In the genomic region with DNA sequence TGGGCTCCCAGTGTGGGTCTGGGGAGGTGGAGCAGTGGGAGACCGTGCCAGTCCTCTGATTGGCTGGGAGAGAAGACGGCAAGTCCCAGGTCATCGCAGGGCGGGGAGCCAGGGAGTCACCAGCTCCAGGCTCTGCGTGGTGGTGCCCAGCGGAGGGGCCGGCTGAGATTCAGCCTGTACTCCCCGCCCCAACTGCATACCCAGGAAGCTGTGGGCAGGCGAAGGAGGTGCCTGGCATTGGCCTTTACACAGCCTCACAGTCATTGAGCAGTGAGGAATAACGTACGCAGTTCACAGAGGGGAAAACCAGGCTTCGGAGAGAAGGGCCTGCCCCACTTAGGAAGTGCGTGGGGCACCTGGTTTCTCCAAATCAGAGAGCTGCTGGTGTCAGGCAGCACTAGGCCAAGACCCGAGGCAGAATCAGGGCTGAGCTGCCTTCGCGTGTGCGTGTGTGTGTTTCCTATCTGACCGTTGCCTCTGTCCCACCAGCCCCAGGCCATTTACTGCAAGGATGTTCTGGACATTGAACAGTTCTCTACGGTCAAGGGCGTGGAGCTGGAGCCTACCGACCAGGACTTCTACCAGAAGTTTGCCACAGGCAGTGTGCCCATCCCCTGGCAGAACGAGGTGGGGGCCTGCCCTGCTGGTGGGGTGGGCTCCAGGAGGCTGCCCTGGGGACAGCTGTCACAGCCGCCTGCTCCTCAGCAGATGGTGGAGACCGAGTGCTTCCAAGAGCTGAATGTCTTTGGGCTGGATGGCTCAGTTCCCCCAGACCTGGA, we compare ENCODE assay signal across 13 cellular contexts. TPM values are rescaled to one million over a fixed set of nuclear protein-coding genes. Genes with fewer than 3 reads are reported as not detected.
A peak's percentile ranks its signal among the peaks of the same experiment; 100 is the strongest.
DNase-seq lines count a peak whose midpoint lies in the region; ATAC-seq and TF ChIP-seq lines count a peak whose summit lies in the region.
"Had no signal": no experiment of that assay in that cellular context is flagged by ENCODE, and none has a peak within 500 bp of the region (broad histone marks: within the 10 kb centered on the region; RNA-seq: fewer than 3 reads in every experiment).

No MANE protein-coding gene starts in this region.

- no peaks in the 10 kb centered on the region for H3K9me3 Mint-ChIP-seq in CD8-positive, alpha-beta T cell
- H3K9me3 Mint-ChIP-seq in neural crest cell: no peaks in the 10 kb centered on the region

- H3K27ac ChIP-seq in CD8-positive, alpha-beta T cell (ENCODE audit: low read depth, low read length): peak overlapping the region; percentile 56
- no peak overlapping the region for H3K27ac ChIP-seq in esophagus muscularis mucosa (replicated peaks in 1 of 4)
- H3K27ac ChIP-seq in hepatocyte: no peak overlapping the region
- no peak overlapping the region for H3K27ac ChIP-seq in coronary artery

- H2AFZ ChIP-seq in hepatocyte: no peak overlapping the region

- peak; percentile 78 for ATAC-seq in CD8-positive, alpha-beta T cell
- ATAC-seq: esophagus mucosa had no signal

- H3K4me3 ChIP-seq in CD8-positive, alpha-beta T cell (ENCODE audit: low read depth, low read length): no peak overlapping the region
- H3K4me3 ChIP-seq in esophagus muscularis mucosa: no peak overlapping the region
- no peak overlapping the region for H3K4me3 ChIP-seq in hepatocyte
- no peak overlapping the region for H3K4me3 ChIP-seq in coronary artery

- POLR2A ChIA-PET in CD8-positive, alpha-beta T cell (lab: Charles Lee): interaction anchor here (1.1 to 22.6 kb wide), 3 partner anchors 12 to 37 kb away, joined by 4 to 498 read pairs (median 6); a partner anchor contains a TSS

- peak overlapping the region; percentile 15 for H3K4me3 Mint-ChIP-seq in CD8-positive, alpha-beta T cell
- H3K4me3 Mint-ChIP-seq in neural crest cell: peak overlapping the region; percentile 42

- no peaks in the 10 kb centered on the region for H3K79me2 ChIP-seq in hepatocyte

- CTCF ChIA-PET in CD8-positive, alpha-beta T cell (lab: Charles Lee): interaction anchor here (0.7 to 26.7 kb wide), 5 partner anchors 12 to 71 kb away, joined by 4 to 628 read pairs (median 72); a partner anchor contains a TSS

- DNase-seq in CD8-positive, alpha-beta T cell: peak in 2 of 7 experiments; percentile 48 to 74
- DNase-seq in T follicular helper cell (ENCODE audit: low read depth) (peak; percentile 55), neural crest cell (ENCODE audit: low read depth, low spot score) (no peak), NCI-H1694 (lab: John Stamatoyannopoulos, UW) (no peak), esophagus muscularis mucosa (ENCODE audit: extremely low spot score) (no peak), hepatocyte (ENCODE audit: low spot score) (no peak), coronary artery (ENCODE audit: low spot score) (no peak)
- peak; percentile 42 for DNase-seq in activated T-helper 9 cell treated with anti-CD3 and anti-CD28 coated beads, Interleukin-2, amount 50 U/mL, for 16 hours (ENCODE audit: low read depth)
- DNase-seq: COR-L47, NCI-H446 had no signal

- H4K20me1 ChIP-seq in hepatocyte (ENCODE audit: insufficient read depth, poor library complexity, severe bottlenecking): no peaks in the 10 kb centered on the region

- peak overlapping the region; percentile 92 for H3K27ac Mint-ChIP-seq in CD8-positive, alpha-beta T cell
- H3K27ac Mint-ChIP-seq in neural crest cell (ENCODE audit: unreplicated experiment): no peak overlapping the region

- peaks cover 54% of the 10 kb centered on the region for H3K36me3 ChIP-seq in CD8-positive, alpha-beta T cell (ENCODE audit: insufficient read depth, low read length)
- H3K36me3 ChIP-seq in esophagus muscularis mucosa (peaks cover 20 to 65% (median 62%) of the 10 kb centered on the region in 4 donors), hepatocyte (replicated peaks; ENCODE audit: insufficient read depth, low read depth) (no peaks in the 10 kb centered on the region)

- 93% methylated on average over 15 of the region's 24 CpGs for WGBS in esophagus muscularis mucosa
- WGBS in hepatocyte (ENCODE audit: low lambda C conversion rate, missing lambda C conversion rate): 93% methylated on average over 24 of the region's 24 CpGs

- intact Hi-C loops in CD8-positive, alpha-beta T cell (cut with DNase I, micrococcal nuclease): no loop called here
- intact Hi-C loops in esophagus muscularis mucosa (cut with DNase I): no loop called here

- H3K4me2 ChIP-seq in hepatocyte: no peak overlapping the region

- no peak for TF ChIP-seq EP300 in esophagus muscularis mucosa (IDR thresholded peaks at IDR 0.05)

- no peaks in the 10 kb centered on the region for H3K9me2 ChIP-seq in hepatocyte (replicated peaks; ENCODE audit: insufficient read depth)

- peaks cover 57% of the 10 kb centered on the region for H3K4me1 Mint-ChIP-seq in CD8-positive, alpha-beta T cell (ENCODE audit: low read depth)
- peaks cover 16% of the 10 kb centered on the region for H3K4me1 Mint-ChIP-seq in neural crest cell

- TF ChIP-seq CTCF in CD8-positive, alpha-beta T cell (IDR thresholded peaks at IDR 0.05): no peak
- TF ChIP-seq CTCF in neural crest cell (conservative IDR thresholded peaks at IDR 0.05) (no peak), esophagus muscularis mucosa (IDR thresholded peaks at IDR 0.05) (no peak), hepatocyte (IDR thresholded peaks at IDR 0.05; ENCODE audit: poor library complexity) (no peak), coronary artery (IDR thresholded peaks at IDR 0.05) (no peak)

- H3K27me3 ChIP-seq in CD8-positive, alpha-beta T cell (ENCODE audit: insufficient read depth, low read length): no peaks in the 10 kb centered on the region
- H3K27me3 ChIP-seq in esophagus muscularis mucosa: no peaks in the 10 kb centered on the region
- H3K27me3 ChIP-seq in hepatocyte: no peaks in the 10 kb centered on the region

- no peaks in the 10 kb centered on the region for H3K9me3 ChIP-seq in CD8-positive, alpha-beta T cell (ENCODE audit: low read length)
- H3K9me3 ChIP-seq in esophagus muscularis mucosa (no peaks in the 10 kb centered on the region), hepatocyte (ENCODE audit: low read depth) (no peaks in the 10 kb centered on the region)

- peaks cover 68% of the 10 kb centered on the region for H3K36me3 Mint-ChIP-seq in CD8-positive, alpha-beta T cell
- H3K36me3 Mint-ChIP-seq in neural crest cell (ENCODE audit: low read depth): peaks cover 9% of the 10 kb centered on the region

- TF ChIP-seq POLR2A in esophagus muscularis mucosa (IDR thresholded peaks at IDR 0.05; ENCODE audit: low read depth): no peak

- peaks cover 68% of the 10 kb centered on the region for H3K4me1 ChIP-seq in CD8-positive, alpha-beta T cell (ENCODE audit: insufficient read depth, low read length)
- H3K4me1 ChIP-seq in esophagus muscularis mucosa (peaks cover 0 to 2% (median under 1%) of the 10 kb centered on the region in 4 donors), hepatocyte (ENCODE audit: insufficient read depth) (no peaks in the 10 kb centered on the region)

- no peaks in the 10 kb centered on the region for H3K27me3 Mint-ChIP-seq in CD8-positive, alpha-beta T cell (ENCODE audit: low read depth)
- peaks cover 14% of the 10 kb centered on the region for H3K27me3 Mint-ChIP-seq in neural crest cell (ENCODE audit: low read depth)

RNA-seq across cellular contexts. Expression of a gene that starts 6.2 kb away (rescaled TPM):
- total RNA-seq in CD8-positive, alpha-beta T cell: 10 to 100 TPM; 21.0 TPM
- 16.1 and 19.0 TPM in 2 replicates for total RNA-seq in neural crest cell
- 1 to 10 TPM in 2 of 4 donors, under 1 TPM in 2; 0.42 to 2.5 (median 1.6) TPM for total RNA-seq in esophagus muscularis mucosa
- total RNA-seq in hepatocyte: 4.8 TPM in 2 replicates
- polyA plus RNA-seq in hepatocyte: 11.7 and 14.3 TPM in 2 replicates

RNA-seq across cellular contexts. Expression of a gene that starts 13.9 kb away (rescaled TPM):
- total RNA-seq in CD8-positive, alpha-beta T cell: 100 to 1,000 TPM; 133 to 139 TPM
- total RNA-seq in neural crest cell (47.4 and 54.9 TPM in 2 replicates), esophagus muscularis mucosa (10 to 100 TPM; 29.1 to 44.7 (median 36.3) TPM), hepatocyte (29.3 and 31.6 TPM in 2 replicates)
- polyA plus RNA-seq in hepatocyte: 27.3 and 31.1 TPM in 2 replicates

RNA-seq across cellular contexts. Expression of a gene that starts 31.0 kb away (rescaled TPM):
- total RNA-seq in CD8-positive, alpha-beta T cell: not detected
- total RNA-seq in neural crest cell (2.3 and 2.7 TPM in 2 replicates), esophagus muscularis mucosa (under 1 TPM in 1 of 4 donors, not detected in 3; 0.17 TPM), hepatocyte (16.5 and 18.2 TPM in 2 replicates)
- 46.6 and 49.8 TPM in 2 replicates for polyA plus RNA-seq in hepatocyte

RNA-seq across cellular contexts. Expression of a gene that starts 33.0 kb away (rescaled TPM):
- 10 to 100 TPM; 16.2 to 19.9 TPM for total RNA-seq in CD8-positive, alpha-beta T cell
- total RNA-seq in neural crest cell: 387 and 410 TPM in 2 replicates
- 100 to 1,000 TPM in 3 of 4 donors, 10 to 100 TPM in 1; 92.2 to 160 (median 130) TPM for total RNA-seq in esophagus muscularis mucosa
- 83.7 and 107 TPM in 2 replicates for total RNA-seq in hepatocyte
- 116 and 122 TPM in 2 replicates for polyA plus RNA-seq in hepatocyte

RNA-seq across cellular contexts. Expression of a gene that starts 39.9 kb away (rescaled TPM):
- total RNA-seq in CD8-positive, alpha-beta T cell: not detected
- total RNA-seq in neural crest cell (not detected in 2 replicates), esophagus muscularis mucosa (not detected), hepatocyte (not detected in 2 replicates)
- not detected in 2 replicates for polyA plus RNA-seq in hepatocyte
- total RNA-seq: esophagus mucosa, M059J, mucosa of gallbladder had no signal

Comparison
In these comparisons a context has a peak if more than half of its experiments do, and no peak if none do; other contexts are left out.
1. DNase-seq: peak in T follicular helper cell (single experiment) and activated T-helper 9 cell treated with anti-CD3 and anti-CD28 coated beads, Interleukin-2, amount 50 U/mL, for 16 hours (single experiment); none in neural crest cell (single experiment), NCI-H1694 (single experiment), esophagus muscularis mucosa (single experiment), hepatocyte (single experiment) and coronary artery (single experiment).